In the genomic region with DNA sequence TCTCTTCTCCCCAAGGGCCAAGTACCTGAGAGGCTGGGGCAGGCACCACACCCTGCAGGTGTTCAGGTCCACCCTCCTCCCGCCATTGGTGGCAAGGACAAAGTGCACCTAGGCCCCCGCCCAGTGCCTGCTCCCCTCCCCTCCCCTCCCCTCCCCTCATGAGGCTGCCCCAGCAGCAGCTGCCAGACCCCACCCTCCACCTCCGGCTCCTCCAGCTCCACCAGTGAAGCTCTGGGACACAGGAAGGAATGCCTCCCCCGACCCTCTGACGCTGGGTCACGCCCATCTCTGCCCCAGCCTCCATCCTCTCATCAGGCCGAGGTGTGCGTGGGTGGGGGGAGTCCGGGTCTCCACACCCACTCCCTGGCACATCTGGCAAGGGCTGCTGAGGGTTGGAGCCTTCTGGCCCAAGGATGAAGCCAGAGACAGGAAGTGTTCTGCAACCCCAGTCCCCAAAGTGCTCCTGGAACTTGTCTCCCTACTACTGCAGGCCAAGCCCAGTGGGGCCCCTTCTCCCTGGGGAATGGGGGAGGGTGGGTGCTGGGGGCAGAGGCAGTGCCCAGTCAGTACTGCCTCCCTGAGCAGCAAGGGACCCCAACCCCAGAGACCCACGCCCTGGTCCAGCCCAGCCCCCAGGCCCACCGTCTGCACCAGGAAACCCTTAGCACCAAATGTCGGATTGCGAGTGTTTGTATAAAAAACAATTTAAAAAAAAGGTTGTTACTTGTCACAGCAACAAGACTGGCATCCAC, we compare ENCODE assay signal across 8 cellular contexts. TPM values are rescaled to one million over a fixed set of nuclear protein-coding genes. Genes with fewer than 3 reads are reported as not detected.
A peak's percentile ranks its signal among the peaks of the same experiment; 100 is the strongest.
DNase-seq lines count a peak whose midpoint lies in the region; ATAC-seq and TF ChIP-seq lines count a peak whose summit lies in the region.

No MANE protein-coding gene starts in this region.

- ATAC-seq in T-helper 17 cell = no peak
- peak in 5 of 8 donors; percentile 0 to 5 (median 0) for ATAC-seq in heart right ventricle
- no peak for ATAC-seq in HG02973 (IDR thresholded peaks at IDR 0.05; ENCODE audit: unreplicated experiment)

- H3K27me3 Mint-ChIP-seq in T-helper 17 cell = no peaks in the 10 kb centered on the region

- peak overlapping the region in 8 of 10 donors; percentile 15 to 70 (median 51) for H3K27ac ChIP-seq in heart right ventricle

- H3K27ac Mint-ChIP-seq in T-helper 17 cell = peak overlapping the region; percentile 51

- no peaks in the 10 kb centered on the region for H3K27me3 ChIP-seq in heart right ventricle

- peak; percentile 58 for DNase-seq in activated naive CD4-positive, alpha-beta T cell treated with Interleukin-2 at 50 U/mL for 16 hours
- no peak for DNase-seq in activated naive CD4-positive, alpha-beta T cell (lab: John Stamatoyannopoulos, UW)
- DNase-seq in T-helper 17 cell (no peak), heart right ventricle (no peak), CD1c-positive myeloid dendritic cell (ENCODE audit: extremely low spot score) (no peak), NCI-H524 treated with DMSO at 0.1 percent for 48 hours (lab: John Stamatoyannopoulos, UW) (no peak)
- peak; percentile 61 for DNase-seq in stimulated activated CD4-positive, alpha-beta T cell treated with anti-CD3 and anti-CD28 coated beads, Interleukin-4, amount 100 ng/mL, for 1 hour

- H3K4me3 ChIP-seq in heart right ventricle = peak overlapping the region in 3 of 10 donors; percentile 86 to 100 (median 95)

- H3K4me1 ChIP-seq in heart right ventricle = peaks cover 13 to 47% (median 41%) of the 10 kb centered on the region in 9 donors

- peaks cover 0 to 38% (median 18%) of the 10 kb centered on the region in 9 donors for H3K36me3 ChIP-seq in heart right ventricle

- H3K36me3 Mint-ChIP-seq in T-helper 17 cell (ENCODE audit: low read depth) = no peaks in the 10 kb centered on the region

- intact Hi-C loops in heart right ventricle (cut with DNase I) = loop anchor here in 2 of 10 donors (5.0 kb wide), 2 partner anchors 61 to 406 kb away; a partner anchor contains a TSS

- peaks cover 21% of the 10 kb centered on the region for H3K4me1 Mint-ChIP-seq in T-helper 17 cell

- 56 to 58% methylated on average over 13 of the region's 13 CpGs for WGBS in heart right ventricle, 2 donors

- H3K4me3 Mint-ChIP-seq in T-helper 17 cell = peak overlapping the region; percentile 85

- TF ChIP-seq CTCF in heart right ventricle (IDR thresholded peaks at IDR 0.05) = no peak

- H3K9me3 ChIP-seq in T-helper 17 cell (ENCODE audit: control insufficient read depth, low read length, poor library complexity, severe bottlenecking) (no peaks in the 10 kb centered on the region), heart right ventricle (no peaks in the 10 kb centered on the region)

RNA-seq across cellular contexts. Expression of a gene that starts 1.6 kb away (rescaled TPM):
- total RNA-seq in T-helper 17 cell = 10 to 100 TPM; 41.6 to 42.5 TPM
- 10 to 100 TPM; 27.3 to 70.4 (median 39.0) TPM for total RNA-seq in heart right ventricle
- 100 to 1,000 TPM in 1 of 2 donors, 10 to 100 TPM in 1; 36.3 to 130 TPM for polyA plus RNA-seq in heart right ventricle

RNA-seq across cellular contexts. Expression of a gene that starts 11.9 kb away (rescaled TPM):
- total RNA-seq in T-helper 17 cell = 10 to 100 TPM; 17.9 to 18.8 TPM
- total RNA-seq in heart right ventricle = 10 to 100 TPM; 11.1 to 14.8 (median 13.7) TPM
- polyA plus RNA-seq in heart right ventricle = 10 to 100 TPM in 1 of 2 donors, 1 to 10 TPM in 1; 4.6 to 11.8 TPM

RNA-seq across cellular contexts. Expression of a gene that starts 21.6 kb away (rescaled TPM):
- total RNA-seq in T-helper 17 cell (10 to 100 TPM; 17.2 to 20.2 TPM), heart right ventricle (1 to 10 TPM; 3.4 to 8.4 (median 4.0) TPM)
- polyA plus RNA-seq in heart right ventricle = 1 to 10 TPM; 3.9 to 8.8 TPM

RNA-seq across cellular contexts. Expression of a gene that starts 23.1 kb away (rescaled TPM):
- total RNA-seq in T-helper 17 cell (10 to 100 TPM; 63.8 to 64.9 TPM), heart right ventricle (10 to 100 TPM; 43.8 to 53.6 (median 48.1) TPM)
- polyA plus RNA-seq in heart right ventricle = 10 to 100 TPM; 27.8 to 48.4 TPM

Comparison
In these comparisons a context has a peak if more than half of its experiments do, and no peak if none do; other contexts are left out.
1. DNase-seq: peak in activated naive CD4-positive, alpha-beta T cell treated with Interleukin-2 at 50 U/mL for 16 hours (single experiment) and stimulated activated CD4-positive, alpha-beta T cell treated with anti-CD3 and anti-CD28 coated beads, Interleukin-4, amount 100 ng/mL, for 1 hour (single experiment); none in activated naive CD4-positive, alpha-beta T cell (0 of 4), T-helper 17 cell (0 of 3), heart right ventricle (0 of 2), CD1c-positive myeloid dendritic cell (single experiment) and NCI-H524 treated with DMSO at 0.1 percent for 48 hours (single experiment).
2. ATAC-seq: peak in heart right ventricle (5 of 8); none in T-helper 17 cell (single experiment) and HG02973 (single experiment).